14 cellular contexts compared by ENCODE assay signal in the genomic region with DNA sequence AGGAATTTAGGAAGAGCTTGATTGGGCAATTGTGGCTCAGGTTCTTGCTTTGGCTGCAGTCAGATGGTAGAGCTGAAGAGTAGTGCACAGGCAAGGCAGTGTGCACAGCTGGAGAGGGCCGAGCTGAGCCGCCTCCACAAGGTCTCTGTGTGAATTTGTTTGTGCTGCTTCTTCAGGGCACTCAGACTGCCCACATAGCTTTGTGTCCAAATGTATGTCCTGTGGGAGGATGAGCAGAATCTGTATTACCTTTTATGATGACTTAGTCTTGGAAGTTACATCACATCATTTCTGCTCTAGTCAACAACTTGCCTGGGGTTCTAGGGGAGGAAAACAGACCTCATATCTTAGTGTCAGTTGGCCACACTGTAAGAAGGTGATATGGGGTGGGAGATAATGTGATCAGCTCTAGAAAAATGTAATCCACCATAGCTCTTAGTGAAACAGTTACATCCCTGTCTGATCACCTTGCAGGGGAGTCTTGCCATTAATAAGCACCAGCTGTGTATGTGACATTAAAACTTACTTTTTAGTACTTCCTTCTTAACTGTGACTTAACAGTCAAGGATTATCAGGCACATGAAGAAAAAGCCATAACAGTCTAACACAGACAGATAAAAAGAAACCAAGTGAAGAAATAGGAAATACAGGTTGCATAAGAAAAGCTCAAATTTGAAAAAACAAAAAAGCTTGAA. TPM values are rescaled to one million over a fixed set of nuclear protein-coding genes. Genes with fewer than 3 reads are reported as not detected.
DNase-seq lines count a peak whose midpoint lies in the region; FAIRE-seq and TF ChIP-seq lines count a peak whose summit lies in the region.
"Had no signal": no experiment of that assay in that cellular context is flagged by ENCODE, and none has a peak within 500 bp of the region (broad histone marks: within the 10 kb centered on the region; RNA-seq: fewer than 3 reads in every experiment).

No MANE protein-coding gene starts in this region.

- H3K4me1 Mint-ChIP-seq in astrocyte (ENCODE audit: low read depth, unreplicated experiment): peaks cover 27% of the 10 kb centered on the region

- no peak overlapping the region for H2AFZ ChIP-seq in astrocyte (ENCODE audit: low read depth, low read length)

- H3K9me3 ChIP-seq in astrocyte (ENCODE audit: insufficient read depth, low read depth, low read length) (no peaks in the 10 kb centered on the region), neutrophil (no peaks in the 10 kb centered on the region)

- H3K79me2 ChIP-seq in astrocyte (ENCODE audit: insufficient read depth, low read length): peaks cover 91% of the 10 kb centered on the region

- DNase-seq in GM12891 (ENCODE audit: insufficient read length, low spot score): no peak
- peak; percentile 61 for DNase-seq in NB4 (ENCODE audit: low read depth)
- DNase-seq in astrocyte (ENCODE audit: low read depth): no peak
- DNase-seq in GM03348 (ENCODE audit: low spot score): no peak
- DNase-seq in NCI-H1105 (lab: John Stamatoyannopoulos, UW): no peak
- no peak for DNase-seq in GM10266 (ENCODE audit: extremely low spot score)
- no peak for DNase-seq in D341Med (ENCODE audit: low spot score)
- DNase-seq: activated CD4-positive, CD25-positive, alpha-beta regulatory T cell; activated naive CD4-positive, alpha-beta T cell treated with anti-CD3 and anti-CD28 coated beads for 36 hours; DMS 273 treated with DMSO at 0.1 percent for 48 hours; NCI-H2029 treated with DMSO at 0.1 percent for 48 hours had no signal

- no peaks in the 10 kb centered on the region for H3K36me3 Mint-ChIP-seq in astrocyte (ENCODE audit: low read depth, unreplicated experiment)

- no peak for TF ChIP-seq POLR2A in GM12891 (IDR thresholded peaks at IDR 0.05; ENCODE audit: low read depth, low read length)
- no peak for TF ChIP-seq POLR2A in NB4 (IDR thresholded peaks at IDR 0.05; ENCODE audit: extremely low read depth, insufficient read length)

- FAIRE-seq in GM12891 (lab: Jason Lieb, UNC) (peak; percentile 87), astrocyte (lab: Jason Lieb, UNC) (no peak)

- H3K4me3 Mint-ChIP-seq in astrocyte (ENCODE audit: unreplicated experiment): no peak overlapping the region
- H3K4me3 Mint-ChIP-seq: activated naive CD4-positive, alpha-beta T cell treated with anti-CD3 and anti-CD28 coated beads for 36 hours had no signal

- H3K36me3 ChIP-seq in astrocyte (ENCODE audit: insufficient read depth, low read length) (no peaks in the 10 kb centered on the region), neutrophil (no peaks in the 10 kb centered on the region)

- no peak overlapping the region for H3K9ac ChIP-seq in astrocyte (ENCODE audit: low read length)

- H3K4me3 ChIP-seq in NB4 (ENCODE audit: low read depth, low read length) (no peak overlapping the region), astrocyte (ENCODE audit: insufficient read depth, low read depth, low read length) (no peak overlapping the region), neutrophil (ENCODE audit: low read depth in 1 of 2, low read length in 1 of 2) (peak overlapping the region; percentile 26 to 38)
- H3K4me3 ChIP-seq: coronary artery, lung had no signal

- no peaks in the 10 kb centered on the region for H3K27me3 ChIP-seq in astrocyte (ENCODE audit: insufficient read depth, low read length)
- no peaks in the 10 kb centered on the region for H3K27me3 ChIP-seq in neutrophil

- no peak overlapping the region for H3K27ac ChIP-seq in astrocyte (ENCODE audit: low read depth, low read length)
- peak overlapping the region; percentile 88 for H3K27ac ChIP-seq in neutrophil
- H3K27ac ChIP-seq: coronary artery had no signal

- no peaks in the 10 kb centered on the region for H3K4me1 ChIP-seq in astrocyte (ENCODE audit: insufficient read depth, low read length)
- peaks cover 82 to 95% of the 10 kb centered on the region in 2 experiments for H3K4me1 ChIP-seq in neutrophil (ENCODE audit: control insufficient read depth in 1 of 2, insufficient read depth in 1 of 2, low read depth in 1 of 2, low read length in 1 of 2)

- no peaks in the 10 kb centered on the region for H3K9me3 Mint-ChIP-seq in astrocyte (ENCODE audit: unreplicated experiment)
- H3K9me3 Mint-ChIP-seq: activated naive CD4-positive, alpha-beta T cell treated with anti-CD3 and anti-CD28 coated beads for 36 hours had no signal

- TF ChIP-seq CTCF in NB4 (IDR thresholded peaks at IDR 0.05; ENCODE audit: low read depth, low read length) (no peak), astrocyte (IDR thresholded peaks at IDR 0.05; ENCODE audit: insufficient read depth, low read depth, low read length) (no peak), neutrophil (IDR thresholded peaks at IDR 0.05) (no peak), GM10266 (IDR thresholded peaks at IDR 0.05; ENCODE audit: control insufficient read depth, insufficient read depth, low read depth, missing control alignments) (no peak)

- peaks cover 85% of the 10 kb centered on the region for H4K20me1 ChIP-seq in astrocyte (ENCODE audit: insufficient read depth, low read length)

- no peak overlapping the region for H3K4me2 ChIP-seq in astrocyte (ENCODE audit: low read length)

- H3K27me3 Mint-ChIP-seq in astrocyte (ENCODE audit: low read depth, unreplicated experiment): no peaks in the 10 kb centered on the region

- H3K27ac Mint-ChIP-seq in astrocyte (ENCODE audit: unreplicated experiment): peak overlapping the region; percentile 67
- H3K27ac Mint-ChIP-seq: activated naive CD4-positive, alpha-beta T cell treated with anti-CD3 and anti-CD28 coated beads for 36 hours had no signal

TF ChIP-seq in GM12891, 5 proteins besides CTCF, POLR2A, EP300 and RAD21:
- no peak for TF ChIP-seq POLR2AphosphoS5 (IDR thresholded peaks at IDR 0.05; ENCODE audit: low read depth, low read length)
- no peak for TF ChIP-seq PAX5 (IDR thresholded peaks at IDR 0.05; ENCODE audit: insufficient read depth, low read length, severe bottlenecking)
- no peak for TF ChIP-seq SPI1 (IDR thresholded peaks at IDR 0.05; ENCODE audit: low read depth, low read length)
- no peak for TF ChIP-seq POU2F2 (IDR thresholded peaks at IDR 0.05; ENCODE audit: low read depth, low read length)
- TF ChIP-seq TAF1 (IDR thresholded peaks at IDR 0.05; ENCODE audit: low read depth, low read length): no peak

RNA-seq across cellular contexts. Expression of a gene that starts 53.4 kb away (rescaled TPM):
- polyA plus RNA-seq in GM12891 (2012; ENCODE audit: low read depth, missing spikeins): 2.8 TPM
- total RNA-seq in astrocyte: 31.0 and 31.7 TPM in 2 replicates

Comparison
In these comparisons a context has a peak if more than half of its experiments do, and no peak if none do; other contexts are left out.
1. H3K4me3 ChIP-seq: peak in neutrophil (2 of 2); none in NB4 (single experiment) and astrocyte (single experiment).